ENCODE assay signal across 10 cellular contexts in genomic region chr5:178238711-178239592, GRCh38. TPM values are rescaled to one million over a fixed set of nuclear protein-coding genes. Genes with fewer than 3 reads are reported as not detected.
DNase-seq lines count a peak whose midpoint lies in the region; ATAC-seq and TF ChIP-seq lines count a peak whose summit lies in the region.
"Had no signal": no experiment of that assay in that cellular context is flagged by ENCODE, and none has a peak within 500 bp of the region (broad histone marks: within the 10 kb centered on the region; RNA-seq: fewer than 3 reads in every experiment).

No MANE protein-coding gene starts in this region.

- no peaks in the 10 kb centered on the region for H3K27me3 ChIP-seq in left ventricle myocardium inferior (ENCODE audit: low read depth)

- TF ChIP-seq CTCF in left ventricle myocardium inferior (IDR thresholded peaks at IDR 0.05; ENCODE audit: borderline replicate concordance) = no peak

- peaks cover 39% of the 10 kb centered on the region for H3K4me1 Mint-ChIP-seq in activated T-cell treated with anti-CD3 and anti-CD28 coated beads, Interleukin-2, amount 50 U/mL, for 4 hours (ENCODE audit: low read depth)
- H3K4me1 Mint-ChIP-seq in stimulated activated naive CD8-positive, alpha-beta T cell treated with anti-CD3 and anti-CD28 coated beads, Interleukin-15, amount 100 ng/mL, for 72 hours = peaks cover 82% of the 10 kb centered on the region

- peaks cover 79% of the 10 kb centered on the region for H3K4me1 ChIP-seq in left ventricle myocardium inferior

- H3K4me3 ChIP-seq in left ventricle myocardium inferior = no peak overlapping the region

- H3K36me3 ChIP-seq in left ventricle myocardium inferior = no peaks in the 10 kb centered on the region

- no peaks in the 10 kb centered on the region for H3K27me3 Mint-ChIP-seq in activated T-cell treated with anti-CD3 and anti-CD28 coated beads, Interleukin-2, amount 50 U/mL, for 4 hours (ENCODE audit: low read depth)
- H3K27me3 Mint-ChIP-seq in stimulated activated naive CD8-positive, alpha-beta T cell treated with anti-CD3 and anti-CD28 coated beads, Interleukin-15, amount 100 ng/mL, for 72 hours = no peaks in the 10 kb centered on the region

- intact Hi-C loops in left ventricle myocardium inferior (cut with micrococcal nuclease) = no loop called here

- H3K27ac ChIP-seq in left ventricle myocardium inferior (replicated peaks) = peak overlapping the region; percentile 78

- H3K4me3 Mint-ChIP-seq in activated T-cell treated with anti-CD3 and anti-CD28 coated beads, Interleukin-2, amount 50 U/mL, for 4 hours = no peak overlapping the region
- peak overlapping the region; percentile 77 to 85 for H3K4me3 Mint-ChIP-seq in stimulated activated naive CD8-positive, alpha-beta T cell treated with anti-CD3 and anti-CD28 coated beads, Interleukin-15, amount 100 ng/mL, for 72 hours

- no peaks in the 10 kb centered on the region for H3K36me3 Mint-ChIP-seq in activated T-cell treated with anti-CD3 and anti-CD28 coated beads, Interleukin-2, amount 50 U/mL, for 4 hours (ENCODE audit: insufficient read depth)

- H3K9me3 ChIP-seq in left ventricle myocardium inferior (replicated peaks) = no peaks in the 10 kb centered on the region

- ATAC-seq in activated T-cell treated with anti-CD3 and anti-CD28 coated beads, Interleukin-2, amount 50 U/mL, for 4 hours = peak; percentile 14 to 31
- ATAC-seq in stimulated activated naive CD8-positive, alpha-beta T cell treated with anti-CD3 and anti-CD28 coated beads, Interleukin-15, amount 100 ng/mL, for 72 hours = peak; percentile 73
- ATAC-seq in HG02973 (IDR thresholded peaks at IDR 0.05; ENCODE audit: unreplicated experiment) (no peak), GM18873 (IDR thresholded peaks at IDR 0.05; ENCODE audit: low FRiP score, unreplicated experiment) (no peak)

- no peak for DNase-seq in activated T-cell treated with anti-CD3 and anti-CD28 coated beads, Interleukin-2, amount 50 U/mL, for 4 hours
- DNase-seq in activated T-cell treated with anti-CD3 and anti-CD28 coated beads, Interleukin-2, amount 50 U/mL, for 48 hours = no peak
- peak; percentile 10 for DNase-seq in T-helper 9 cell
- no peak for DNase-seq in left ventricle myocardium inferior
- peak in 1 of 2 donors; percentile 69 for DNase-seq in stimulated activated naive CD8-positive, alpha-beta T cell treated with anti-CD3 and anti-CD28 coated beads, Interleukin-15, amount 100 ng/mL, for 72 hours
- no peak for DNase-seq in NCI-H345 treated with DMSO at 0.1 percent for 48 hours (lab: John Stamatoyannopoulos, UW; ENCODE audit: unreplicated experiment)
- DNase-seq: NCI-H510A had no signal

- no peaks in the 10 kb centered on the region for H3K9me3 Mint-ChIP-seq in activated T-cell treated with anti-CD3 and anti-CD28 coated beads, Interleukin-2, amount 50 U/mL, for 4 hours
- no peaks in the 10 kb centered on the region for H3K9me3 Mint-ChIP-seq in stimulated activated naive CD8-positive, alpha-beta T cell treated with anti-CD3 and anti-CD28 coated beads, Interleukin-15, amount 100 ng/mL, for 72 hours

- H3K27ac Mint-ChIP-seq in stimulated activated naive CD8-positive, alpha-beta T cell treated with anti-CD3 and anti-CD28 coated beads, Interleukin-15, amount 100 ng/mL, for 72 hours = peak overlapping the region; percentile 96 to 97

RNA-seq across cellular contexts. Expression of gene PHYKPL, which starts 6.3 kb away (rescaled TPM):
- 10 to 100 TPM; 46.7 to 53.2 (median 49.7) TPM for total RNA-seq in activated T-cell treated with anti-CD3 and anti-CD28 coated beads, Interleukin-2, amount 50 U/mL, for 4 hours
- 34.0 TPM for total RNA-seq in left ventricle myocardium inferior

RNA-seq across cellular contexts. Expression of gene HNRNPAB, which starts 34.6 kb away (rescaled TPM):
- total RNA-seq in activated T-cell treated with anti-CD3 and anti-CD28 coated beads, Interleukin-2, amount 50 U/mL, for 4 hours = 100 to 1,000 TPM; 646 to 699 (median 679) TPM
- 85.2 TPM for total RNA-seq in left ventricle myocardium inferior

RNA-seq across cellular contexts. Expression of gene GMCL2, which starts 51.8 kb away (rescaled TPM):
- total RNA-seq in activated T-cell treated with anti-CD3 and anti-CD28 coated beads, Interleukin-2, amount 50 U/mL, for 4 hours = not detected
- not detected for total RNA-seq in left ventricle myocardium inferior
- total RNA-seq: kidney epithelial cell had no signal

Comparison
In these comparisons a context has a peak if more than half of its experiments do, and no peak if none do; other contexts are left out.
1. ATAC-seq: peak in activated T-cell treated with anti-CD3 and anti-CD28 coated beads, Interleukin-2, amount 50 U/mL, for 4 hours (2 of 2) and stimulated activated naive CD8-positive, alpha-beta T cell treated with anti-CD3 and anti-CD28 coated beads, Interleukin-15, amount 100 ng/mL, for 72 hours (single experiment); none in HG02973 (single experiment) and GM18873 (single experiment).